Comparison of ENCODE assay signal across 8 cellular contexts in the genomic region with DNA sequence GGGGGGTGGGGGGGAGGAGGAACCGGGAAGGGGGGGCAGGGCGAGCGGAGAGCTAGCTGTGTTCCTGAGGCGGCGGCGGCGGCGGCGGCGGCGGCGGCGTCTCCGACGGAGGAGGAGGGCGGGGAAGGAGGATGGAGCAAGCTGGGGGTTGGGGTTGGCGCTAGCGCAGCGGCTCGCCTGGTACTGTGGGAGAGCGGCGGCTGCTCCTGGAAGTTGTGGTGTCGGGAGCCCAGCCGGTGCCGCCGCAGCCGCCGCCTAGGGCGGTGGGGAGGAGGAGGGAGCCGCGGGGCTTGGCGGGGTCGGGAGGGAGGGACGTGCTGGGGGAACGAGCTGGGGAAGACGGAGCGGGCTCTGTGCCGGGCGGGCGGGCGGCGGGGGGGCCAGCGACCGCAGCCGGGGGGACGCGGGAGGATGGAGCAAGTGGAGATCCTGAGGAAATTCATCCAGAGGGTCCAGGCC. TPM values are rescaled to one million over a fixed set of nuclear protein-coding genes. Genes with fewer than 3 reads are reported as not detected.
DNase-seq lines count a peak whose midpoint lies in the region; ATAC-seq and TF ChIP-seq lines count a peak whose summit lies in the region.

A gene (plus strand): TSS at position 160 of the 459 bp plus-strand sequence. CDS start 252 bp downstream, at position 412.

- DNase-seq in C1 segment of cervical spinal cord (lab: John Stamatoyannopoulos, UW) (peak in 10 of 14 donors; percentile 40 to 90 (median 80)), HL-60 (ENCODE audit: low read depth in 1 of 2, low spot score in 1 of 2) (peak; percentile 56 to 85), fibroblast of villous mesenchyme (ENCODE audit: low read depth) (no peak), neuronal stem cell (ENCODE audit: low spot score) (no peak)
- DNase-seq in NK-92 treated with Interleukin-12 subunit alpha and Interleukin-12 subunit beta, amount 100 ng/mL, for 24 hours (lab: John Stamatoyannopoulos, UW), result no peak
- DNase-seq in activated CD4-positive, alpha-beta T cell treated with anti-CD3 and anti-CD28 coated beads for 4 hours, result no peak

- H3K18ac ChIP-seq in neuronal stem cell (ENCODE audit: low read length), result peak within 1 kb of the TSS; percentile 99

- peak within 1 kb of the TSS; percentile 5 for H2BK15ac ChIP-seq in neuronal stem cell (ENCODE audit: low read length)

- H2BK12ac ChIP-seq in neuronal stem cell (ENCODE audit: low read length), result no peak within 1 kb of the TSS

- H3K27me3 ChIP-seq in HL-60 (ENCODE audit: insufficient read depth, poor library complexity, severe bottlenecking), result no peaks in the 10 kb centered on the region
- no peaks in the 10 kb centered on the region for H3K27me3 ChIP-seq in neuronal stem cell (ENCODE audit: control insufficient read depth in 3 of 3, insufficient read depth in 3 of 3, low read depth in 1 of 3, low read length in 3 of 3)

- H3K4me1 ChIP-seq in neuronal stem cell (ENCODE audit: control insufficient read depth in 2 of 2, insufficient read depth in 1 of 2, low read depth in 1 of 2, low read length in 2 of 2), result peaks cover 3 to 8% of the 10 kb centered on the region in 2 donors

- H3K79me1 ChIP-seq in neuronal stem cell (ENCODE audit: low read depth, low read length), result peaks cover 6% of the 10 kb centered on the region

- ATAC-seq in GM19043 (IDR thresholded peaks at IDR 0.05; ENCODE audit: low read depth, unreplicated experiment), result peak; percentile 22

- H4K91ac ChIP-seq in neuronal stem cell (ENCODE audit: low read depth, low read length, poor library complexity), result peak within 1 kb of the TSS; percentile 9

- peak within 1 kb of the TSS; percentile 92 for H2AK5ac ChIP-seq in neuronal stem cell (ENCODE audit: low read depth, low read length)

- TF ChIP-seq CTCF in HL-60 (IDR thresholded peaks at IDR 0.05; ENCODE audit: insufficient read depth, low read length) (no peak), VCaP (conservative IDR thresholded peaks at IDR 0.05) (no peak), fibroblast of villous mesenchyme (IDR thresholded peaks at IDR 0.05; ENCODE audit: insufficient read depth, low read depth, low read length) (no peak)

- H3K9ac ChIP-seq in neuronal stem cell (ENCODE audit: low read depth, low read length, poor library complexity), result peak within 1 kb of the TSS; percentile 98

- H3K4me3 ChIP-seq in HL-60 (replicated peaks; ENCODE audit: insufficient read depth, low read length) (peak within 1 kb of the TSS; percentile 88), fibroblast of villous mesenchyme (ENCODE audit: low read depth, low read length) (peak within 1 kb of the TSS; percentile 92), neuronal stem cell (ENCODE audit: low read length in 2 of 2) (peak within 1 kb of the TSS; percentile 94 to 100)

- H3K9me3 ChIP-seq in neuronal stem cell (replicated peaks in 1 of 2; ENCODE audit: control insufficient read depth in 2 of 2, insufficient read depth in 1 of 2, low read depth in 1 of 2, low read length in 2 of 2), result peaks cover 0 to 10% of the 10 kb centered on the region in 2 donors

- peak within 1 kb of the TSS; percentile 89 for H3K14ac ChIP-seq in neuronal stem cell (ENCODE audit: low read length)

- no CpG with 5 or more reads among the region's 47 CpGs for WGBS in neuronal stem cell (ENCODE audit: extremely low coverage in 2 of 2, insufficient read length in 2 of 2, insufficient replicate concordance in 1 of 2), 2 donors

- H3K27ac ChIP-seq in HL-60 (replicated peaks) (peak within 1 kb of the TSS; percentile 91), VCaP (peak within 1 kb of the TSS; percentile 97), neuronal stem cell (replicated peaks; ENCODE audit: low read length) (peak within 1 kb of the TSS; percentile 96)

- peak within 1 kb of the TSS; percentile 53 for H3K4ac ChIP-seq in neuronal stem cell (ENCODE audit: low read length)

- H3K23ac ChIP-seq in neuronal stem cell (ENCODE audit: low read depth, low read length, poor library complexity), result peak within 1 kb of the TSS; percentile 93

- H3K36me3 ChIP-seq in neuronal stem cell (replicated peaks in 1 of 2; ENCODE audit: control insufficient read depth in 2 of 2, insufficient read depth in 2 of 2, low read length in 2 of 2), result peaks cover 0 to 19% of the 10 kb centered on the region in 2 donors

- H2BK120ac ChIP-seq in neuronal stem cell (ENCODE audit: low read depth, low read length), result peak within 1 kb of the TSS; percentile 87

- H3K4me2 ChIP-seq in neuronal stem cell (ENCODE audit: insufficient read depth, low read length, poor library complexity, severe bottlenecking), result peak within 1 kb of the TSS; percentile 68

- peak within 1 kb of the TSS; percentile 91 for H2BK5ac ChIP-seq in neuronal stem cell (ENCODE audit: low read length)

- H2AFZ ChIP-seq in neuronal stem cell (ENCODE audit: low read length), result peak within 1 kb of the TSS; percentile 87

- H4K8ac ChIP-seq in neuronal stem cell (ENCODE audit: low read depth, low read length), result no peak within 1 kb of the TSS

RNA-seq across cellular contexts. Expression of the gene that starts here (rescaled TPM):
- 53.8 and 78.6 TPM in 2 replicates for total RNA-seq in fibroblast of villous mesenchyme
- 79.7 TPM for polyA plus RNA-seq in neuronal stem cell (2013, experiment 1 of 2)
- polyA plus RNA-seq in neuronal stem cell (2013, experiment 2 of 2), result 79.0 TPM

Comparison
In these comparisons a context has a peak if more than half of its experiments do, and no peak if none do; other contexts are left out.
1. DNase-seq: peak in C1 segment of cervical spinal cord (10 of 14) and HL-60 (2 of 2); none in fibroblast of villous mesenchyme (single experiment), neuronal stem cell (single experiment), NK-92 treated with Interleukin-12 subunit alpha and Interleukin-12 subunit beta, amount 100 ng/mL, for 24 hours (single experiment) and activated CD4-positive, alpha-beta T cell treated with anti-CD3 and anti-CD28 coated beads for 4 hours (0 of 2).
2. Peak in every context shown above with its lines, with median percentiles within 50 percentile points of each other: H3K27ac ChIP-seq and H3K4me3 ChIP-seq.